In genomic region chr10:69367469-69367868, GRCh38 we compare ENCODE assay signal across 27 cellular contexts. TPM values are rescaled to one million over a fixed set of nuclear protein-coding genes. Genes with fewer than 3 reads are reported as not detected.
DNase-seq lines count a peak whose midpoint lies in the region; ATAC-seq and TF ChIP-seq lines count a peak whose summit lies in the region.
"Had no signal": no experiment of that assay in that cellular context is flagged by ENCODE, and none has a peak within 500 bp of the region (broad histone marks: within the 10 kb centered on the region; RNA-seq: fewer than 3 reads in every experiment).

No MANE protein-coding gene starts in this region.

- 85% methylated on average over 4 of the region's 4 CpGs; no CpG with 5 or more reads in 1 of the 2 experiments for WGBS in endodermal cell (ENCODE audit: insufficient coverage in 1 of 2, insufficient read length in 1 of 2), 2 experiments

- H3K27me3 ChIP-seq in endodermal cell (ENCODE audit: control insufficient read depth, insufficient read depth, low read length, poor library complexity, severe bottlenecking) (no peaks in the 10 kb centered on the region), skeletal muscle tissue (ENCODE audit: control insufficient read depth in 3 of 3, insufficient read depth in 3 of 3, low read length in 3 of 3) (no peaks in the 10 kb centered on the region)
- H3K27me3 ChIP-seq: dorsolateral prefrontal cortex had no signal

- CTCF ChIA-PET in HEK293 (lab: Yijun Ruan, JAX): no interaction called here

- no peak overlapping the region for H3K4me3 ChIP-seq in HEK293 (ENCODE audit: low read depth, low read length)
- H3K4me3 ChIP-seq in endodermal cell (ENCODE audit: low read length): no peak overlapping the region
- no peak overlapping the region for H3K4me3 ChIP-seq in skeletal muscle tissue (ENCODE audit: low read length in 3 of 3)
- H3K4me3 ChIP-seq: dorsolateral prefrontal cortex, skin epidermis had no signal

- H3K4me1 ChIP-seq in HEK293 (ENCODE audit: control insufficient read depth, insufficient read depth, low read length) (no peaks in the 10 kb centered on the region), endodermal cell (ENCODE audit: control insufficient read depth, insufficient read depth, low read length) (no peaks in the 10 kb centered on the region), skeletal muscle tissue (ENCODE audit: control insufficient read depth in 3 of 3, insufficient read depth in 3 of 3, low read length in 3 of 3) (peaks cover 23 to 52% (median 28%) of the 10 kb centered on the region in 3 donors)

- no peak for ATAC-seq in HG03439 (IDR thresholded peaks at IDR 0.05; ENCODE audit: unreplicated experiment)
- ATAC-seq: left lobe of liver had no signal

- H3K9me3 ChIP-seq in HEK293 (ENCODE audit: control insufficient read depth, insufficient read depth, low read depth, low read length) (no peaks in the 10 kb centered on the region), endodermal cell (ENCODE audit: control insufficient read depth, low read length) (no peaks in the 10 kb centered on the region), skeletal muscle tissue (ENCODE audit: control insufficient read depth in 3 of 3, low read length in 3 of 3) (no peaks in the 10 kb centered on the region)

- H3K27ac Mint-ChIP-seq in endodermal cell: no peak overlapping the region
- H3K27ac Mint-ChIP-seq: activated CD4-positive, alpha-beta memory T cell treated with anti-CD3 and anti-CD28 coated beads, Interleukin-2, amount 10 ng/mL, durations not matched to agents 7 days and 5 days; activated naive CD8-positive, alpha-beta T cell treated with anti-CD3 and anti-CD28 coated beads, Interleukin-2, amount 10 ng/mL, durations not matched to agents 7 days and 5 days had no signal

- peaks cover 43% of the 10 kb centered on the region for H3K36me3 Mint-ChIP-seq in endodermal cell (ENCODE audit: low read depth)

- H3K9me3 Mint-ChIP-seq in endodermal cell: no peaks in the 10 kb centered on the region
- H3K9me3 Mint-ChIP-seq: activated CD4-positive, alpha-beta memory T cell treated with anti-CD3 and anti-CD28 coated beads, Interleukin-2, amount 10 ng/mL, durations not matched to agents 7 days and 5 days; activated naive CD8-positive, alpha-beta T cell treated with anti-CD3 and anti-CD28 coated beads, Interleukin-2, amount 10 ng/mL, durations not matched to agents 7 days and 5 days; IgD-negative memory B cell had no signal

- peaks cover 4% of the 10 kb centered on the region for H3K4me1 Mint-ChIP-seq in endodermal cell

- no peak for TF ChIP-seq CTCF in HEK293 (tag by site-specific recombination; IDR thresholded peaks at IDR 0.05)
- TF ChIP-seq CTCF in endodermal cell (conservative IDR thresholded peaks at IDR 0.05): peak; percentile 17

- H3K36me3 ChIP-seq in HEK293 (ENCODE audit: control insufficient read depth in 2 of 2, insufficient read depth in 1 of 2, low read length in 2 of 2) (peaks cover 11 to 85% of the 10 kb centered on the region in 2 experiments), endodermal cell (ENCODE audit: control insufficient read depth, insufficient read depth, low read length) (peaks cover 25% of the 10 kb centered on the region), skeletal muscle tissue (ENCODE audit: control insufficient read depth in 3 of 3, insufficient read depth in 3 of 3, low read length in 3 of 3) (peaks cover 36 to 52% (median 47%) of the 10 kb centered on the region in 3 donors)

- peak; percentile 18 for DNase-seq in DMS 273 (lab: John Stamatoyannopoulos, UW; ENCODE audit: unreplicated experiment)
- DNase-seq in DMS 273 treated with DMSO at 0.1 percent for 48 hours (lab: John Stamatoyannopoulos, UW): no peak
- DNase-seq in endodermal cell: no peak
- DNase-seq in NCI-H187 treated with DMSO at 0.1 percent for 48 hours (lab: John Stamatoyannopoulos, UW): no peak
- DNase-seq in NCI-H1694 treated with DMSO at 0.1 percent for 48 hours (lab: John Stamatoyannopoulos, UW): no peak
- DNase-seq: 8988T; activated CD4-positive, alpha-beta memory T cell treated with anti-CD3 and anti-CD28 coated beads, Interleukin-2, amount 10 ng/mL, durations not matched to agents 7 days and 5 days; activated gamma-delta T cell; activated naive CD8-positive, alpha-beta T cell treated with anti-CD3 and anti-CD28 coated beads, Interleukin-2, amount 10 ng/mL, durations not matched to agents 7 days and 5 days; activated T-cell treated with anti-CD3 and anti-CD28 coated beads for 4 hours; dorsolateral prefrontal cortex; GOT3; hypothalamus; NCI-H1092; NCI-H1930; NCI-H226; occipital lobe; RPMI8226; stimulated activated CD4-positive, alpha-beta T cell treated with anti-CD3 and anti-CD28 coated beads, Interleukin-1b, Interleukin-23, amount 100 ng/mL, for 48 hours had no signal

- POLR2A ChIA-PET in HEK293 (lab: Yijun Ruan, JAX): no interaction called here

- H3K4me3 Mint-ChIP-seq in endodermal cell: no peak overlapping the region
- H3K4me3 Mint-ChIP-seq: activated CD4-positive, alpha-beta memory T cell treated with anti-CD3 and anti-CD28 coated beads, Interleukin-2, amount 10 ng/mL, durations not matched to agents 7 days and 5 days; activated naive CD8-positive, alpha-beta T cell treated with anti-CD3 and anti-CD28 coated beads, Interleukin-2, amount 10 ng/mL, durations not matched to agents 7 days and 5 days; IgD-negative memory B cell had no signal

- H3K27me3 Mint-ChIP-seq in endodermal cell (ENCODE audit: insufficient read depth): no peaks in the 10 kb centered on the region
- H3K27me3 Mint-ChIP-seq: activated CD4-positive, alpha-beta memory T cell treated with anti-CD3 and anti-CD28 coated beads, Interleukin-2, amount 10 ng/mL, durations not matched to agents 7 days and 5 days; activated naive CD8-positive, alpha-beta T cell treated with anti-CD3 and anti-CD28 coated beads, Interleukin-2, amount 10 ng/mL, durations not matched to agents 7 days and 5 days; IgD-negative memory B cell had no signal

- no peak overlapping the region for H3K9ac ChIP-seq in endodermal cell (ENCODE audit: extremely low read depth, low read length, poor library complexity, severe bottlenecking)
- peak overlapping the region in 2 of 3 donors; percentile 14 to 28 for H3K9ac ChIP-seq in skeletal muscle tissue (ENCODE audit: low read depth in 1 of 3, low read length in 3 of 3)

- no peak overlapping the region for H3K27ac ChIP-seq in HEK293 (ENCODE audit: extremely low read depth, low read depth, low read length)
- H3K27ac ChIP-seq in endodermal cell (ENCODE audit: low read depth, low read length): no peak overlapping the region
- H3K27ac ChIP-seq in skeletal muscle tissue (ENCODE audit: low read depth, low read length): peak overlapping the region; percentile 27
- H3K27ac ChIP-seq: skin epidermis had no signal

TF ChIP-seq in HEK293, 187 proteins besides CTCF, POLR2A, EP300 and RAD21:
- TF ChIP-seq ZIC2 (tag by site-specific recombination; IDR thresholded peaks at IDR 0.05) (peak; percentile 10; the same call in 1 of the 2 replicates), ZNF76 (tag by site-specific recombination; IDR thresholded peaks at IDR 0.05; ENCODE audit: borderline replicate concordance, low read depth) (no peak)

RNA-seq across cellular contexts. Expression of gene TACR2, which starts 49.2 kb away (rescaled TPM):
- not detected for total RNA-seq in endodermal cell
- not detected for polyA plus RNA-seq in endodermal cell (2013, experiment 1 of 2)
- polyA plus RNA-seq in endodermal cell (2013, experiment 2 of 2): not detected
- not detected for total RNA-seq in skeletal muscle tissue
- total RNA-seq: activated CD4-positive, alpha-beta memory T cell treated with anti-CD3 and anti-CD28 coated beads, Interleukin-2, amount 10 ng/mL, durations not matched to agents 7 days and 5 days; activated naive CD8-positive, alpha-beta T cell treated with anti-CD3 and anti-CD28 coated beads, Interleukin-2, amount 10 ng/mL, durations not matched to agents 7 days and 5 days; endothelial cell of umbilical vein; left lobe of liver; T-helper 1 cell treated with Interleukin-12 subunit alpha and Interleukin-12 subunit beta and Interleukin-4 antibody, amounts not matched to agents 30 ng/mL and 1 ng/mL, for 36 hours had no signal
